ENCODE assay signal across 8 cellular contexts in the genomic region with DNA sequence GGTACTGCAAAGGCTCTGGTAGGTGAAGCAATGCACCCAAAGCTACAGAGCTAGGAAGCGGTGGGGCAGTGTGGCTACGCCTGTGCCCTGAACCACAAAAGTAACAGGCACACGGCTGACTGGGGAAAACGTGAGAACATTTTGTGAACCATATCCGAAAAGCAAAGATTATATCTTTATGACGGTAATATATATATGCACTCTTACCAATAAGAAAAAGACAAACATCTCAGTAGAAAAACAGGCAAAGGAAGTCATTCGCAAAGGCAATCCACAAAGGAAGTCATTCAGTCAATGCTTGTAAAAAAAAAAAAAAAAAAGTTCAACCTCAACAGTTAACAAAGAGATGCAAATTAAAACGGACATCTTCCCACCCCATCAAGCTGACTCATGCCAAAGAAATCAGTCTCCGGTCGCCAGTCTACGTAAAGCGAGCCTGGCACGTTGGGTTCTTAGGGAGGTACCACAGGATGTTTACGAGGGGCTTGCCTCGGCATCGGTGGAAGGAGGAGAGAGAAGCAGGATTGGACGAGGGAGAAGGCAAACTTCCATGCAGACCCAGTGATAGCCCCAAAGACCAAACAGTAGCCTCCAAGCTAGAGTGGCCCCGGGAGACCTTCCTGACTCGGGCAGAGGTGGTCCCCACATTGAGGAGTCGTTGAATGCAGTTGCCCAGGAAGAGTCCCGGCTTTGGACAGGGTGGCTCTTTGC. TPM values are rescaled to one million over a fixed set of nuclear protein-coding genes. Genes with fewer than 3 reads are reported as not detected.
A peak's percentile ranks its signal among the peaks of the same experiment; 100 is the strongest.
DNase-seq lines count a peak whose midpoint lies in the region; ATAC-seq, FAIRE-seq and TF ChIP-seq lines count a peak whose summit lies in the region.

No MANE protein-coding gene starts in this region.

- peak; percentile 86 to 92 for ATAC-seq in activated T-cell treated with anti-CD3 and anti-CD28 coated beads, Interleukin-2, amount 50 U/mL, for 72 hours (replicated peaks in 1 of 2)

- no peak for TF ChIP-seq CTCF in right atrium auricular region (IDR thresholded peaks at IDR 0.05)

- H3K4me1 Mint-ChIP-seq in activated T-cell treated with anti-CD3 and anti-CD28 coated beads, Interleukin-2, amount 50 U/mL, for 72 hours (ENCODE audit: low read depth) = peaks cover 65% of the 10 kb centered on the region

- no peaks in the 10 kb centered on the region for H3K9me3 Mint-ChIP-seq in activated T-cell treated with anti-CD3 and anti-CD28 coated beads, Interleukin-2, amount 50 U/mL, for 72 hours

- peak; percentile 95 for FAIRE-seq in GM12892 (lab: Jason Lieb, UNC)

- no peak for TF ChIP-seq POLR2A in GM12892 (IDR thresholded peaks at IDR 0.05; ENCODE audit: low read depth, low read length)

- H3K4me1 ChIP-seq in right atrium auricular region = peaks cover 0 to 20% of the 10 kb centered on the region in 2 donors

- H3K4me3 ChIP-seq in right atrium auricular region = no peak overlapping the region

- H3K36me3 ChIP-seq in right atrium auricular region = no peaks in the 10 kb centered on the region

- no peaks in the 10 kb centered on the region for H3K27me3 ChIP-seq in right atrium auricular region

- H3K27ac Mint-ChIP-seq in activated T-cell treated with anti-CD3 and anti-CD28 coated beads, Interleukin-2, amount 50 U/mL, for 72 hours = peak overlapping the region; percentile 87

- DNase-seq in GM12892 (ENCODE audit: insufficient read length) (no peak), NOMO-1 (lab: John Stamatoyannopoulos, UW; ENCODE audit: unreplicated experiment in 2 of 2) (peak; percentile 79 to 80), right atrium auricular region (ENCODE audit: low spot score) (peak; percentile 64), substantia nigra (lab: John Stamatoyannopoulos, UW) (no peak), DMS53 (lab: John Stamatoyannopoulos, UW) (no peak), HCEC 1CT (no peak)
- peak; percentile 74 to 77 for DNase-seq in activated T-cell treated with anti-CD3 and anti-CD28 coated beads, Interleukin-2, amount 50 U/mL, for 72 hours
- peak; percentile 75 for DNase-seq in stimulated activated CD4-positive, alpha-beta T cell treated with anti-CD3 and anti-CD28 coated beads, Interleukin-4, amount 100 ng/mL, for 24 hours

- H3K27ac ChIP-seq in right atrium auricular region (peak overlapping the region; percentile 55 to 70), substantia nigra (ENCODE audit: low read depth, low read length, poor library complexity, severe bottlenecking) (no peak overlapping the region)

- no peaks in the 10 kb centered on the region for H3K27me3 Mint-ChIP-seq in activated T-cell treated with anti-CD3 and anti-CD28 coated beads, Interleukin-2, amount 50 U/mL, for 72 hours (ENCODE audit: low read depth)

- no peaks in the 10 kb centered on the region for H3K9me3 ChIP-seq in right atrium auricular region

- peaks cover 0 to 2% of the 10 kb centered on the region in 2 donors for H3K36me3 Mint-ChIP-seq in activated T-cell treated with anti-CD3 and anti-CD28 coated beads, Interleukin-2, amount 50 U/mL, for 72 hours (ENCODE audit: insufficient read depth in 2 of 2)

- peak overlapping the region; percentile 79 to 85 for H3K4me3 Mint-ChIP-seq in activated T-cell treated with anti-CD3 and anti-CD28 coated beads, Interleukin-2, amount 50 U/mL, for 72 hours

RNA-seq across cellular contexts. Expression of gene PPP2R5C, which starts 39.4 kb away (rescaled TPM):
- polyA plus RNA-seq in GM12892 (2012; ENCODE audit: missing spikeins) = 106 TPM
- 100 to 1,000 TPM; 317 to 370 TPM for total RNA-seq in activated T-cell treated with anti-CD3 and anti-CD28 coated beads, Interleukin-2, amount 50 U/mL, for 72 hours
- 10 to 100 TPM; 82.2 to 82.9 TPM for total RNA-seq in right atrium auricular region

Comparison
In these comparisons a context has a peak if more than half of its experiments do, and no peak if none do; other contexts are left out.
1. DNase-seq: peak in NOMO-1 (2 of 2), activated T-cell treated with anti-CD3 and anti-CD28 coated beads, Interleukin-2, amount 50 U/mL, for 72 hours (2 of 2), right atrium auricular region (single experiment) and stimulated activated CD4-positive, alpha-beta T cell treated with anti-CD3 and anti-CD28 coated beads, Interleukin-4, amount 100 ng/mL, for 24 hours (single experiment); none in GM12892 (single experiment), substantia nigra (0 of 49), DMS53 (single experiment) and HCEC 1CT (single experiment).